25 cellular contexts compared by ENCODE assay signal in genomic region chrX:55714111-55714510, GRCh38.
"Had no signal": no experiment of that assay in that cellular context is flagged by ENCODE, and none has a peak within 500 bp of the region (broad histone marks: within the 10 kb centered on the region; RNA-seq: fewer than 3 reads in every experiment).

No MANE protein-coding gene starts in this region.

- H3K36me3 Mint-ChIP-seq: activated CD8-positive, alpha-beta memory T cell treated with anti-CD3 and anti-CD28 coated beads, Interleukin-2, amount 10 ng/mL, durations not matched to agents 7 days and 5 days; activated naive CD8-positive, alpha-beta T cell treated with anti-CD3 and anti-CD28 coated beads for 36 hours; memory B cell; natural killer cell treated with Interleukin-12 subunit alpha and Interleukin-12 subunit beta and Interleukin-15 and Interleukin-18, amount 100 ng/mL, for 72 hours had no signal

- H3K9me3 Mint-ChIP-seq: activated CD4-positive, alpha-beta T cell treated with anti-CD3 and anti-CD28 coated beads, Interleukin-2, amount 10 ng/mL, durations not matched to agents 24 days and 14 days; activated naive CD8-positive, alpha-beta T cell treated with anti-CD3 and anti-CD28 coated beads for 36 hours; central memory CD8-positive, alpha-beta T cell; effector memory CD8-positive, alpha-beta T cell; memory B cell; natural killer cell treated with Interleukin-12 subunit alpha and Interleukin-12 subunit beta and Interleukin-15 and Interleukin-18, amount 100 ng/mL, for 72 hours had no signal

- H3K4me3 Mint-ChIP-seq: activated CD4-positive, alpha-beta T cell treated with anti-CD3 and anti-CD28 coated beads, Interleukin-2, amount 10 ng/mL, durations not matched to agents 24 days and 14 days; activated CD8-positive, alpha-beta memory T cell treated with anti-CD3 and anti-CD28 coated beads, Interleukin-2, amount 10 ng/mL, durations not matched to agents 7 days and 5 days; activated CD8-positive, alpha-beta T cell treated with anti-CD3 and anti-CD28 coated beads for 36 hours; activated naive CD8-positive, alpha-beta T cell treated with anti-CD3 and anti-CD28 coated beads for 36 hours; activated T-helper 1 cell treated with anti-CD3 and anti-CD28 coated beads, Interleukin-12 subunit alpha, Interleukin-12 subunit beta, Interleukin-2, Interleukin-4 antibody, amounts not matched to agents 30 ng/mL and 10 ng/mL and 1 ng/mL, durations not matched to agents 14 hours and 24 hours and 36 hours; central memory CD8-positive, alpha-beta T cell; effector memory CD8-positive, alpha-beta T cell; memory B cell; natural killer cell treated with Interleukin-12 subunit alpha and Interleukin-12 subunit beta and Interleukin-15 and Interleukin-18, amount 100 ng/mL, for 72 hours; T-helper 1 cell treated with Interleukin-12 subunit alpha and Interleukin-12 subunit beta and Interleukin-4 antibody, amounts not matched to agents 30 μg/mL and 1 μg/mL, for 36 hours had no signal

- H3K27ac Mint-ChIP-seq: activated CD4-positive, alpha-beta T cell treated with anti-CD3 and anti-CD28 coated beads, Interleukin-2, amount 10 ng/mL, durations not matched to agents 24 days and 14 days; activated CD8-positive, alpha-beta memory T cell treated with anti-CD3 and anti-CD28 coated beads, Interleukin-2, amount 10 ng/mL, durations not matched to agents 7 days and 5 days; activated CD8-positive, alpha-beta T cell treated with anti-CD3 and anti-CD28 coated beads for 36 hours; activated naive CD8-positive, alpha-beta T cell treated with anti-CD3 and anti-CD28 coated beads for 36 hours; activated T-helper 1 cell treated with anti-CD3 and anti-CD28 coated beads, Interleukin-12 subunit alpha, Interleukin-12 subunit beta, Interleukin-2, Interleukin-4 antibody, amounts not matched to agents 30 ng/mL and 10 ng/mL and 1 ng/mL, durations not matched to agents 14 hours and 24 hours and 36 hours; effector memory CD8-positive, alpha-beta T cell; memory B cell; natural killer cell treated with Interleukin-12 subunit alpha and Interleukin-12 subunit beta and Interleukin-15 and Interleukin-18, amount 100 ng/mL, for 72 hours; T-helper 1 cell treated with Interleukin-12 subunit alpha and Interleukin-12 subunit beta and Interleukin-4 antibody, amounts not matched to agents 30 μg/mL and 1 μg/mL, for 36 hours had no signal

- H3K9me3 ChIP-seq: esophagus muscularis mucosa, pancreas, thoracic aorta had no signal

- H3K27me3 Mint-ChIP-seq: activated CD4-positive, alpha-beta T cell treated with anti-CD3 and anti-CD28 coated beads, Interleukin-2, amount 10 ng/mL, durations not matched to agents 24 days and 14 days; activated CD8-positive, alpha-beta memory T cell treated with anti-CD3 and anti-CD28 coated beads, Interleukin-2, amount 10 ng/mL, durations not matched to agents 7 days and 5 days; activated CD8-positive, alpha-beta T cell treated with anti-CD3 and anti-CD28 coated beads for 36 hours; activated naive CD8-positive, alpha-beta T cell treated with anti-CD3 and anti-CD28 coated beads for 36 hours; central memory CD8-positive, alpha-beta T cell; effector memory CD8-positive, alpha-beta T cell; memory B cell had no signal

- H3K36me3 ChIP-seq: esophagus muscularis mucosa, pancreas, right atrium auricular region, spleen, thoracic aorta, upper lobe of left lung had no signal

- H3K27ac ChIP-seq: dorsolateral prefrontal cortex, esophagus muscularis mucosa, pancreas, psoas muscle, right atrium auricular region, thoracic aorta, upper lobe of left lung, VCaP had no signal

- DNase-seq: activated CD4-positive, alpha-beta T cell treated with anti-CD3 and anti-CD28 coated beads, Interleukin-2, amount 10 ng/mL, durations not matched to agents 24 days and 14 days; activated CD8-positive, alpha-beta memory T cell treated with anti-CD3 and anti-CD28 coated beads, Interleukin-2, amount 10 ng/mL, durations not matched to agents 7 days and 5 days; activated CD8-positive, alpha-beta T cell treated with anti-CD3 and anti-CD28 coated beads for 36 hours; activated naive CD8-positive, alpha-beta T cell treated with anti-CD3 and anti-CD28 coated beads for 36 hours; dorsolateral prefrontal cortex; effector memory CD8-positive, alpha-beta T cell; glutamatergic neuron; hippocampal formation; left ventricle myocardium superior; pancreas; psoas muscle; spleen; stimulated activated CD4-positive, alpha-beta T cell treated with anti-CD3 and anti-CD28 coated beads, Interleukin-4, amount 100 ng/mL, for 24 hours; stimulated activated naive CD4-positive, alpha-beta T cell treated with Interleukin-2 at 50 U/mL for 16 hours; T1000; upper lobe of left lung had no signal

- H3K4me3 ChIP-seq: dorsolateral prefrontal cortex, esophagus muscularis mucosa, pancreas, psoas muscle, right atrium auricular region, spleen, thoracic aorta, upper lobe of left lung had no signal

- H3K4me1 ChIP-seq: pancreas, right atrium auricular region had no signal

- H3K27me3 ChIP-seq: esophagus muscularis mucosa, pancreas, right atrium auricular region, spleen, upper lobe of left lung had no signal
